25 cellular contexts compared by ENCODE assay signal in the genomic region with DNA sequence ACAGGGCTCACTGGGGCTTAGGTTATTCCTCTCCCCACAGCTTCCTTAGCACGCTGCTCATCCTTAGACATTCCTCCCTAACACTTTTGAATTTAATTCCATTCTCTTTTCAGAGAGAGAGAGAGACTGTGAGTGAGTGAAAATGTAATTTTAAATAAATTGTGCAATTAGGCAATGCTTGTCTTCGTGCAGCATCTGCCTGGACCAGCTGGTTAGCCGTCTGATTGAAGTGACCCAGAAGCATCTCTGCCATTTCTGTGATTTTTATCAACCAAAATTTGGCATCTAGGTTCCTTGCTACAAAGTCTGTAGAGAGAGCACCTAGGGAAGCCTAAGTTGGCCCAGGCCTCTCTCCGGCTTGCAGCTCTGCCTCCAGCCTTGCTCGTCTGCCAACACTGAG.
"Had no signal": no experiment of that assay in that cellular context is flagged by ENCODE, and none has a peak within 500 bp of the region (broad histone marks: within the 10 kb centered on the region; RNA-seq: fewer than 3 reads in every experiment).

No MANE protein-coding gene starts in this region.

- H3K27ac ChIP-seq: hepatocyte, left lung, lower lobe of right lung, neural progenitor cell, ovary, tibial nerve, upper lobe of left lung, vagina had no signal

- H2AFZ ChIP-seq: hepatocyte, neural progenitor cell had no signal

- H3K4me3 Mint-ChIP-seq: naive thymus-derived CD8-positive, alpha-beta T cell; nephron; stimulated activated memory B cell treated with anti-CD40 and anti-IgM and Interleukin-4, amounts not matched to agents 10 μg/mL and 1 μg/mL and 100 μg/mL, for 72 hours; stimulated activated naive CD8-positive, alpha-beta T cell treated with anti-CD3 and anti-CD28 coated beads, Interleukin-15, amount 100 ng/mL, for 72 hours had no signal

- H3K27me3 ChIP-seq: neural progenitor cell, ovary, tibial nerve, upper lobe of left lung, vagina had no signal

- H3K4me2 ChIP-seq: hepatocyte, neural progenitor cell, smooth muscle cell had no signal

- H3K9ac ChIP-seq: neural progenitor cell had no signal

- H3K4me1 ChIP-seq: left lung, lower lobe of right lung, tibial nerve, upper lobe of left lung, vagina had no signal

- H3K4me1 Mint-ChIP-seq: naive thymus-derived CD8-positive, alpha-beta T cell; nephron had no signal

- H3K27ac Mint-ChIP-seq: naive thymus-derived CD8-positive, alpha-beta T cell; nephron; progenitor cell of endocrine pancreas; stimulated activated memory B cell treated with anti-CD40 and anti-IgM and Interleukin-4, amounts not matched to agents 10 μg/mL and 1 μg/mL and 100 μg/mL, for 72 hours; stimulated activated naive CD8-positive, alpha-beta T cell treated with anti-CD3 and anti-CD28 coated beads, Interleukin-15, amount 100 ng/mL, for 72 hours had no signal

- ATAC-seq: left colon; left lung; lower lobe of right lung; naive thymus-derived CD8-positive, alpha-beta T cell; right cardiac atrium; stimulated activated memory B cell treated with anti-CD40 and anti-IgM and Interleukin-4, amounts not matched to agents 10 μg/mL and 1 μg/mL and 100 μg/mL, for 72 hours; stimulated activated naive CD8-positive, alpha-beta T cell treated with anti-CD3 and anti-CD28 coated beads, Interleukin-15, amount 100 ng/mL, for 72 hours had no signal

- H3K9me3 Mint-ChIP-seq: stimulated activated naive CD8-positive, alpha-beta T cell treated with anti-CD3 and anti-CD28 coated beads, Interleukin-15, amount 100 ng/mL, for 72 hours had no signal

- H3K4me3 ChIP-seq: hepatocyte, left lung, lower lobe of right lung, neural progenitor cell, ovary, smooth muscle cell, tibial nerve, upper lobe of left lung, vagina had no signal

- H3K36me3 Mint-ChIP-seq: naive thymus-derived CD8-positive, alpha-beta T cell; neural progenitor cell; stimulated activated memory B cell treated with anti-CD40 and anti-IgM and Interleukin-4, amounts not matched to agents 10 μg/mL and 1 μg/mL and 100 μg/mL, for 72 hours had no signal

- DNase-seq: kidney; left colon; left lung; lower lobe of right lung; mammary epithelial cell; mesenchymal stem cell; naive thymus-derived CD8-positive, alpha-beta T cell; ovary; right cardiac atrium; stimulated activated CD4-positive, alpha-beta T cell treated with anti-CD3 and anti-CD28 coated beads, Interleukin-1b, Interleukin-23, amount 100 ng/mL, for 48 hours; stimulated activated CD4-positive, alpha-beta T cell treated with anti-CD3 and anti-CD28 coated beads, Interleukin-2, amount 100 ng/mL, for 48 hours; stimulated activated CD4-positive, alpha-beta T cell treated with anti-CD3 and anti-CD28 coated beads, Interleukin-4, amount 100 ng/mL, for 4 hours; stimulated activated CD8-positive, alpha-beta memory T cell treated with anti-CD3 and anti-CD28 coated beads, Interleukin-4, amount 100 ng/mL, for 48 hours; stimulated activated naive CD4-positive, alpha-beta T cell treated with Interleukin-2 at 50 U/mL for 16 hours; stimulated activated naive CD8-positive, alpha-beta T cell treated with anti-CD3 and anti-CD28 coated beads, Interleukin-15, amount 100 ng/mL, for 72 hours; substantia nigra; upper lobe of left lung had no signal

- H3K9me3 ChIP-seq: left lung, lower lobe of right lung, ovary, tibial nerve, upper lobe of left lung, vagina had no signal

- H3K36me3 ChIP-seq: left lung, lower lobe of right lung, neural progenitor cell, ovary, tibial nerve, upper lobe of left lung, vagina had no signal
